ENCODE assay signal across 8 cellular contexts in genomic region chr2:175181104-175181876, GRCh38. TPM values are rescaled to one million over a fixed set of nuclear protein-coding genes. Genes with fewer than 3 reads are reported as not detected.
DNase-seq lines count a peak whose midpoint lies in the region; TF ChIP-seq lines count a peak whose summit lies in the region.

TSS of gene ATP5MC3 (minus strand) at chr2:175181710. CDS start at chr2:175181393, 317 bp downstream.

- H3K4me2 ChIP-seq in SK-N-SH = peak within 1 kb of the TSS; percentile 98

- no peaks in the 10 kb centered on the region for H3F3A ChIP-seq in SK-N-SH (replicated peaks; ENCODE audit: insufficient read depth)

- H3K4me3 ChIP-seq in GM06990 (replicated peaks; ENCODE audit: low read depth, low read length) (peak within 1 kb of the TSS; percentile 97), HFF-Myc (replicated peaks; ENCODE audit: low read depth, low read length) (peak within 1 kb of the TSS; percentile 93), NB4 (ENCODE audit: low read depth, low read length) (peak within 1 kb of the TSS; percentile 98), SK-N-SH (ENCODE audit: low read depth in 2 of 2, low read length in 1 of 2) (peak within 1 kb of the TSS; percentile 84 to 98)

- H3K27me3 ChIP-seq in GM06990 (replicated peaks; ENCODE audit: control insufficient read depth, insufficient read depth, low read length) = no peaks in the 10 kb centered on the region
- no peaks in the 10 kb centered on the region for H3K27me3 ChIP-seq in SK-N-SH (ENCODE audit: insufficient read depth)

- peak within 1 kb of the TSS; percentile 85 for H3K9ac ChIP-seq in SK-N-SH

- no peak for TF ChIP-seq RAD21 in SK-N-SH (IDR thresholded peaks at IDR 0.05; ENCODE audit: low read length)

- peak within 1 kb of the TSS; percentile 92 for H2AFZ ChIP-seq in SK-N-SH (ENCODE audit: low read depth)

- H3K27ac ChIP-seq in SK-N-SH (ENCODE audit: low read depth in 2 of 2, low read length in 1 of 2) (peak within 1 kb of the TSS; percentile 70 to 85; a peak in 3 of 4 replicates), temporal lobe (ENCODE audit: low read depth, low read length) (peak within 1 kb of the TSS; percentile 83)

- DNase-seq in GM06990 (ENCODE audit: extremely low read depth, insufficient read length) (peak; percentile 93), HFF-Myc (ENCODE audit: extremely low read depth, low read depth) (peak; percentile 84), NB4 (ENCODE audit: low read depth) (peak; percentile 98), SK-N-SH (peak; percentile 94), globus pallidus (ENCODE audit: low spot score) (peak; percentile 92), occipital lobe (lab: John Stamatoyannopoulos, UW) (peak; percentile 87)
- DNase-seq in activated naive CD4-positive, alpha-beta T cell treated with anti-CD3 and anti-CD28 coated beads, Interleukin-2, amount 50 U/mL, for 16 hours = peak; percentile 90

- under 1% methylated on average over 31 of the region's 53 CpGs for WGBS in SK-N-SH (ENCODE audit: low lambda C conversion rate)

- peaks cover 17% of the 10 kb centered on the region for H4K20me1 ChIP-seq in SK-N-SH (ENCODE audit: insufficient read depth)

- TF ChIP-seq POLR2A in NB4 (IDR thresholded peaks at IDR 0.05; ENCODE audit: extremely low read depth, insufficient read length) = peak; percentile 92

- POLR2A ChIA-PET in SK-N-SH (lab: Yijun Ruan, JAX) = interaction anchor here (0.6 to 1.2 kb wide), 2 partner anchors 13 to 22 kb away, joined by 4 read pairs; partner anchors contain the start of gene ATF2

- no peak for TF ChIP-seq EP300 in SK-N-SH (IDR thresholded peaks at IDR 0.05; ENCODE audit: borderline replicate concordance in 1 of 2, low read depth in 1 of 2, low read length in 1 of 2)

- peaks cover 34% of the 10 kb centered on the region for H3K79me2 ChIP-seq in SK-N-SH (ENCODE audit: insufficient read depth)

- H3K4me1 ChIP-seq in SK-N-SH (ENCODE audit: control insufficient read depth in 1 of 2, insufficient read depth in 2 of 2, low read depth in 1 of 2, low read length in 1 of 2) = peaks cover 4 to 7% of the 10 kb centered on the region in 2 experiments; a peak in 3 of 4 replicates

- H3K9me2 ChIP-seq in SK-N-SH = no peaks in the 10 kb centered on the region

- TF ChIP-seq CTCF in GM06990 (IDR thresholded peaks at IDR 0.05; ENCODE audit: insufficient read depth, low read length, poor library complexity, severe bottlenecking) = peak; percentile 0
- TF ChIP-seq CTCF in HFF-Myc (IDR thresholded peaks at IDR 0.05; ENCODE audit: low read depth, low read length, missing control alignments) = no peak
- no peak for TF ChIP-seq CTCF in NB4 (IDR thresholded peaks at IDR 0.05; ENCODE audit: low read depth, low read length)
- peak; percentile 41 for TF ChIP-seq CTCF in SK-N-SH (IDR thresholded peaks at IDR 0.05)

- CTCF ChIA-PET in SK-N-SH (lab: Yijun Ruan, JAX) = interaction anchor here (1.0 to 1.6 kb wide), 3 partner anchors 14 to 410 kb away, joined by 3 to 4 read pairs (median 4); no protein-coding TSS in a partner anchor

- no peaks in the 10 kb centered on the region for H3K9me3 ChIP-seq in SK-N-SH

- peaks cover 5% of the 10 kb centered on the region for H3K36me3 ChIP-seq in GM06990 (ENCODE audit: control insufficient read depth, insufficient read depth, low read length)
- H3K36me3 ChIP-seq in SK-N-SH (replicated peaks in 1 of 2; ENCODE audit: control insufficient read depth in 1 of 2, insufficient read depth in 2 of 2, low read length in 1 of 2) = peaks cover 35 to 38% of the 10 kb centered on the region in 2 experiments

TF ChIP-seq in SK-N-SH, 30 proteins besides CTCF, POLR2A, EP300 and RAD21:
- TF ChIP-seq MEF2A (IDR thresholded peaks at IDR 0.05; ENCODE audit: borderline replicate concordance, low read depth) (no peak), GABPA (IDR thresholded peaks at IDR 0.05; ENCODE audit: low read depth) (0 out of 2 replicates have a peak, but pooled peaks have one; percentile 26), IRF3 (IDR thresholded peaks at IDR 0.05; ENCODE audit: low read depth, low read length) (no peak), RCOR1 (IDR thresholded peaks at IDR 0.05; ENCODE audit: low read length) (no peak), FOXJ3 (CRISPR knock-in tag; IDR thresholded peaks at IDR 0.05) (no peak), TCF12 (IDR thresholded peaks at IDR 0.05) (peak; percentile 31; the same call in 1 of the 2 replicates), NRF1 (IDR thresholded peaks at IDR 0.05; ENCODE audit: low read depth, low read length) (peak; percentile 74), POLR2AphosphoS5 (IDR thresholded peaks at IDR 0.05; ENCODE audit: low read depth, low read length) (peak; percentile 88; the same call in 1 of the 2 replicates), SIN3A (IDR thresholded peaks at IDR 0.05; ENCODE audit: borderline replicate concordance, low read depth, low read length) (peak; percentile 5; the same call in 1 of the 2 replicates), SMC3 (IDR thresholded peaks at IDR 0.05; ENCODE audit: low read depth, low read length) (no peak; the same call in 1 of the 2 replicates), NFIC (IDR thresholded peaks at IDR 0.05; ENCODE audit: borderline replicate concordance) (no peak), RXRA (IDR thresholded peaks at IDR 0.05; ENCODE audit: borderline replicate concordance, low read depth) (no peak; the same call in 1 of the 2 replicates), MXI1 (IDR thresholded peaks at IDR 0.05; ENCODE audit: low read depth, low read length) (peak; percentile 60; the same call in 1 of the 2 replicates), CHD2 (IDR thresholded peaks at IDR 0.05; ENCODE audit: low read length, partially characterized antibody) (peak; percentile 66), ELF1 (IDR thresholded peaks at IDR 0.05) (peak; percentile 80; the same call in 1 of the 2 replicates), MAX (IDR thresholded peaks at IDR 0.05; ENCODE audit: low read depth) (peak; percentile 57), TAF1 (IDR thresholded peaks at IDR 0.05; ENCODE audit: borderline replicate concordance, low read depth, low read length) (peak; percentile 88)
- TF ChIP-seq, protein P1, sequence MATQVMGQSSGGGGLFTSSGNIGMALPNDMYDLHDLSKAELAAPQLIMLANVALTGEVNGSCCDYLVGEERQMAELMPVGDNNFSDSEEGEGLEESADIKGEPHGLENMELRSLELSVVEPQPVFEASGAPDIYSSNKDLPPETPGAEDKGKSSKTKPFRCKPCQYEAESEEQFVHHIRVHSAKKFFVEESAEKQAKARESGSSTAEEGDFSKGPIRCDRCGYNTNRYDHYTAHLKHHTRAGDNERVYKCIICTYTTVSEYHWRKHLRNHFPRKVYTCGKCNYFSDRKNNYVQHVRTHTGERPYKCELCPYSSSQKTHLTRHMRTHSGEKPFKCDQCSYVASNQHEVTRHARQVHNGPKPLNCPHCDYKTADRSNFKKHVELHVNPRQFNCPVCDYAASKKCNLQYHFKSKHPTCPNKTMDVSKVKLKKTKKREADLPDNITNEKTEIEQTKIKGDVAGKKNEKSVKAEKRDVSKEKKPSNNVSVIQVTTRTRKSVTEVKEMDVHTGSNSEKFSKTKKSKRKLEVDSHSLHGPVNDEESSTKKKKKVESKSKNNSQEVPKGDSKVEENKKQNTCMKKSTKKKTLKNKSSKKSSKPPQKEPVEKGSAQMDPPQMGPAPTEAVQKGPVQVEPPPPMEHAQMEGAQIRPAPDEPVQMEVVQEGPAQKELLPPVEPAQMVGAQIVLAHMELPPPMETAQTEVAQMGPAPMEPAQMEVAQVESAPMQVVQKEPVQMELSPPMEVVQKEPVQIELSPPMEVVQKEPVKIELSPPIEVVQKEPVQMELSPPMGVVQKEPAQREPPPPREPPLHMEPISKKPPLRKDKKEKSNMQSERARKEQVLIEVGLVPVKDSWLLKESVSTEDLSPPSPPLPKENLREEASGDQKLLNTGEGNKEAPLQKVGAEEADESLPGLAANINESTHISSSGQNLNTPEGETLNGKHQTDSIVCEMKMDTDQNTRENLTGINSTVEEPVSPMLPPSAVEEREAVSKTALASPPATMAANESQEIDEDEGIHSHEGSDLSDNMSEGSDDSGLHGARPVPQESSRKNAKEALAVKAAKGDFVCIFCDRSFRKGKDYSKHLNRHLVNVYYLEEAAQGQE (IDR thresholded peaks at IDR 0.05; ENCODE audit: low read depth, low read length) = peak; percentile 25; the same call in 1 of the 2 replicates
- TF ChIP-seq, protein P2, sequence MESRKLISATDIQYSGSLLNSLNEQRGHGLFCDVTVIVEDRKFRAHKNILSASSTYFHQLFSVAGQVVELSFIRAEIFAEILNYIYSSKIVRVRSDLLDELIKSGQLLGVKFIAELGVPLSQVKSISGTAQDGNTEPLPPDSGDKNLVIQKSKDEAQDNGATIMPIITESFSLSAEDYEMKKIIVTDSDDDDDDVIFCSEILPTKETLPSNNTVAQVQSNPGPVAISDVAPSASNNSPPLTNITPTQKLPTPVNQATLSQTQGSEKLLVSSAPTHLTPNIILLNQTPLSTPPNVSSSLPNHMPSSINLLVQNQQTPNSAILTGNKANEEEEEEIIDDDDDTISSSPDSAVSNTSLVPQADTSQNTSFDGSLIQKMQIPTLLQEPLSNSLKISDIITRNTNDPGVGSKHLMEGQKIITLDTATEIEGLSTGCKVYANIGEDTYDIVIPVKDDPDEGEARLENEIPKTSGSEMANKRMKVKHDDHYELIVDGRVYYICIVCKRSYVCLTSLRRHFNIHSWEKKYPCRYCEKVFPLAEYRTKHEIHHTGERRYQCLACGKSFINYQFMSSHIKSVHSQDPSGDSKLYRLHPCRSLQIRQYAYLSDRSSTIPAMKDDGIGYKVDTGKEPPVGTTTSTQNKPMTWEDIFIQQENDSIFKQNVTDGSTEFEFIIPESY (IDR thresholded peaks at IDR 0.05; ENCODE audit: borderline replicate concordance, low read depth) = no peak

RNA-seq across cellular contexts. Expression of gene ATP5MC3, which starts in this region (rescaled TPM):
- polyA plus RNA-seq in SK-N-SH (2012; rRNA removed) = 365 and 408 TPM in 2 replicates
- 423 and 511 TPM in 2 replicates for polyA plus RNA-seq in SK-N-SH (2012; cell fraction: cytosol; rRNA removed)
- 130 and 152 TPM in 2 replicates for polyA plus RNA-seq in SK-N-SH (2012; cell fraction: nucleus; rRNA removed)
- 55.1 TPM for total RNA-seq in occipital lobe
- total RNA-seq in temporal lobe = 47.9 TPM

Comparison
In these comparisons a context has a peak if more than half of its experiments do, and no peak if none do; other contexts are left out.
1. Peak in every context shown above with its lines: DNase-seq, H3K4me3 ChIP-seq and H3K27ac ChIP-seq.
2. CTCF ChIP-seq: peak in GM06990 (single experiment) and SK-N-SH (single experiment); none in HFF-Myc (single experiment) and NB4 (single experiment).